ENCODE assay signal across 11 cellular contexts in genomic region chr7:2066251-2066919, GRCh38.
DNase-seq lines count a peak whose midpoint lies in the region; ATAC-seq and TF ChIP-seq lines count a peak whose summit lies in the region.
"Had no signal": no experiment of that assay in that cellular context is flagged by ENCODE, and none has a peak within 500 bp of the region (broad histone marks: within the 10 kb centered on the region; RNA-seq: fewer than 3 reads in every experiment).

No MANE protein-coding gene starts in this region.

- ATAC-seq in GM21390 (IDR thresholded peaks at IDR 0.05; ENCODE audit: unreplicated experiment): no peak
- ATAC-seq: HCT116 had no signal

- H3K27me3 Mint-ChIP-seq in activated naive CD4-positive, alpha-beta T cell treated with anti-CD3 and anti-CD28 coated beads for 36 hours (ENCODE audit: low read depth): no peaks in the 10 kb centered on the region

- intact Hi-C loops in activated naive CD4-positive, alpha-beta T cell treated with anti-CD3 and anti-CD28 coated beads for 36 hours (cut with micrococcal nuclease): loop anchor here (1.0 kb wide), 1 partner anchor 27 kb away; no protein-coding TSS in a partner anchor
- intact Hi-C loops in lower leg skin (cut with DNase I; ENCODE audit: low total_unique reads): no loop called here

- no peak overlapping the region for H3K27ac ChIP-seq in Karpas-422 (ENCODE audit: low read length)
- H3K27ac ChIP-seq: KMS-11 had no signal

- no peaks in the 10 kb centered on the region for H3K36me3 Mint-ChIP-seq in activated naive CD4-positive, alpha-beta T cell treated with anti-CD3 and anti-CD28 coated beads for 36 hours (ENCODE audit: low read depth)

- no peaks in the 10 kb centered on the region; the same call in 1 of the 2 replicates for H3K9me3 ChIP-seq in Karpas-422 (ENCODE audit: low read length)

- H3K9me2 ChIP-seq in Karpas-422 (replicated peaks; ENCODE audit: insufficient read depth, low read length): no peaks in the 10 kb centered on the region

- no peaks in the 10 kb centered on the region for H3K9me3 Mint-ChIP-seq in activated naive CD4-positive, alpha-beta T cell treated with anti-CD3 and anti-CD28 coated beads for 36 hours

- no peak overlapping the region for H3K9ac ChIP-seq in Karpas-422 (ENCODE audit: low read length)
- H3K9ac ChIP-seq: KMS-11 had no signal

- no peaks in the 10 kb centered on the region for H4K20me1 ChIP-seq in Karpas-422 (ENCODE audit: insufficient read depth, low read depth, low read length)

- H3K36me3 ChIP-seq in Karpas-422 (ENCODE audit: insufficient read depth, low read length): no peaks in the 10 kb centered on the region

- H3K4me2 ChIP-seq in Karpas-422 (ENCODE audit: low read depth, low read length, poor library complexity, severe bottlenecking): no peak overlapping the region
- H3K4me2 ChIP-seq: KMS-11 had no signal

- TF ChIP-seq POLR2A in lower leg skin (IDR thresholded peaks at IDR 0.05): no peak

- WGBS in lower leg skin, 2 donors: 86 to 88% methylated on average over 24 to 28 of the region's 28 CpGs

- H3K27me3 ChIP-seq in Karpas-422 (ENCODE audit: low read length): no peaks in the 10 kb centered on the region

- no peak for TF ChIP-seq CTCF in GM20000 (IDR thresholded peaks at IDR 0.05; ENCODE audit: extremely low read depth, missing control alignments)
- no peak for TF ChIP-seq CTCF in lower leg skin (IDR thresholded peaks at IDR 0.05)

- CTCF ChIA-PET in activated naive CD4-positive, alpha-beta T cell treated with anti-CD3 and anti-CD28 coated beads for 36 hours (lab: Charles Lee): interaction anchor here (0.6 kb wide), 1 partner anchor 25 kb away, joined by 3 read pairs; no protein-coding TSS in a partner anchor

- H3K79me2 ChIP-seq in Karpas-422 (ENCODE audit: low read length): no peaks in the 10 kb centered on the region

- H3K4me1 ChIP-seq in Karpas-422 (ENCODE audit: low read length): no peaks in the 10 kb centered on the region

- H3K4me3 Mint-ChIP-seq in activated naive CD4-positive, alpha-beta T cell treated with anti-CD3 and anti-CD28 coated beads for 36 hours: peak overlapping the region; percentile 48

- peak overlapping the region; percentile 74 for H3K27ac Mint-ChIP-seq in activated naive CD4-positive, alpha-beta T cell treated with anti-CD3 and anti-CD28 coated beads for 36 hours

- no peak overlapping the region for H2AFZ ChIP-seq in Karpas-422 (ENCODE audit: low read length)

- peak; percentile 65 for DNase-seq in GM20000 (ENCODE audit: low spot score)
- peak; percentile 16 for DNase-seq in activated CD4-positive, alpha-beta T cell treated with anti-CD3 and anti-CD28 coated beads for 1 hour
- peak; percentile 66 for DNase-seq in activated naive CD4-positive, alpha-beta T cell treated with anti-CD3 and anti-CD28 coated beads for 36 hours
- DNase-seq in stimulated activated CD4-positive, alpha-beta T cell treated with anti-CD3 and anti-CD28 coated beads, Interleukin-12 subunit alpha, Interleukin-12 subunit beta, amount 100 ng/mL, for 4 hours: peak; percentile 11
- DNase-seq in Karpas-422: no peak
- DNase-seq in mesenteric fat pad (ENCODE audit: low spot score): no peak
- no peak for DNase-seq in lower leg skin (ENCODE audit: low spot score in 2 of 2)
- DNase-seq: midbrain had no signal

- H3K4me1 Mint-ChIP-seq in activated naive CD4-positive, alpha-beta T cell treated with anti-CD3 and anti-CD28 coated beads for 36 hours (ENCODE audit: low read depth): peaks cover 26% of the 10 kb centered on the region

- H3K4me3 ChIP-seq in Karpas-422 (ENCODE audit: low read length) (no peak overlapping the region), lower leg skin (ENCODE audit: low read depth, poor library complexity, severe bottlenecking) (no peak overlapping the region)

Comparison
In these comparisons a context has a peak if more than half of its experiments do, and no peak if none do; other contexts are left out.
1. DNase-seq: peak in GM20000 (single experiment), activated CD4-positive, alpha-beta T cell treated with anti-CD3 and anti-CD28 coated beads for 1 hour (single experiment), activated naive CD4-positive, alpha-beta T cell treated with anti-CD3 and anti-CD28 coated beads for 36 hours (single experiment) and stimulated activated CD4-positive, alpha-beta T cell treated with anti-CD3 and anti-CD28 coated beads, Interleukin-12 subunit alpha, Interleukin-12 subunit beta, amount 100 ng/mL, for 4 hours (single experiment); none in Karpas-422 (single experiment), mesenteric fat pad (single experiment) and lower leg skin (0 of 2).